ENCODE assay signal across 14 cellular contexts in the genomic region with DNA sequence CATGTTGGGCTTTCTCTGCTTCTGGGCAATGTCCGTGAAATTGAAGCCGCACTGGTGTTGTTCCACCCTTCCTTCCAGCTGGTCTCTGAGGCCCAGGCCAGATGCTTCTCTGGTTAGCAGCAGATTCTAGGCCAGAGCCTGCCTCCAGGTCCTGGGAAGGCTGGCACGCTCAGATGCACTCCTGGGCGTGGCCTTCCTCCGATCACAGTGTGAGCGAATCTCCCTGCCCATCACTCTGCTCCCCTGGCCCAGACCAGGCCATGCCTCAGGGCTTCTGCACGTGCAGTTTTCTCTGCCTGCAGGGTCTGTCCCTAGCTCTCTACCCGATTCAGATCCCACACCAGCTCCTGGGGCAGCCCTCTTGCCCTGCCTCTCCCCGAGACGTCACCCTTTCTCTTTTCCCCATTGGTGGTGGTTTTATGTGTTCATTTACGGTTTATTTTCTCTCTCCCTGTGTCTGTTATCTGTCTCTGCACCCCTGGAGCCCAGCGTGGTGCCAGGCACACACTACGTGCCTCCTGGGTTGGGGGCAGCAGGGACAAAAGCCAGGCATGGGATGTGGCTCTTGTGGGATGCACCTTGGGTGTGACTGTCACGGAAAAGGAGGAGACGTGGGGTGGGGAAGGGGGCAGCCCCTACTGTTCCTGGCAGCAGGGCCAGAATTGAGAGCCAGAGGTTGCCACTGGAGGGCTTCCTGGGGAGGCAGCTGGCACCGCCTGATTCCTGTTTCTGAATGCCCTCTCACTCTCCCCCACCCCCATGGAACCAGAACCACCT.
DNase-seq lines count a peak whose midpoint lies in the region; ATAC-seq and TF ChIP-seq lines count a peak whose summit lies in the region.
"Had no signal": no experiment of that assay in that cellular context is flagged by ENCODE, and none has a peak within 500 bp of the region (broad histone marks: within the 10 kb centered on the region; RNA-seq: fewer than 3 reads in every experiment).

No MANE protein-coding gene starts in this region.

- no peaks in the 10 kb centered on the region for H3K79me1 ChIP-seq in mesendoderm (ENCODE audit: low read length)

- no peaks in the 10 kb centered on the region for H3K79me2 ChIP-seq in mesendoderm (ENCODE audit: control insufficient read depth, insufficient read depth, low read length)

- H3K27ac Mint-ChIP-seq in osteocyte (ENCODE audit: unreplicated experiment): no peak overlapping the region

- no peak overlapping the region for H4K5ac ChIP-seq in mesendoderm (ENCODE audit: low read length)

- no peaks in the 10 kb centered on the region for H3K4me1 ChIP-seq in mesendoderm (ENCODE audit: control insufficient read depth, low read depth, low read length)
- H3K4me1 ChIP-seq: foreskin keratinocyte, testis had no signal

- DNase-seq in COR-L47 (lab: John Stamatoyannopoulos, UW): peak; percentile 20
- DNase-seq in HuH-7 (ENCODE audit: low spot score): peak; percentile 4
- peak; percentile 57 for DNase-seq in cardiac septum (ENCODE audit: low spot score)
- DNase-seq in osteocyte (ENCODE audit: extremely low spot score, unreplicated experiment): peak; percentile 75
- DNase-seq in mesendoderm: no peak
- DNase-seq in occipital lobe (lab: John Stamatoyannopoulos, UW): no peak
- DNase-seq in NCI-H2107 (lab: John Stamatoyannopoulos, UW): no peak
- DNase-seq: activated CD4-positive, alpha-beta T cell treated with anti-CD3 and anti-CD28 coated beads for 48 hours; foreskin keratinocyte; NCI-H2081 had no signal

- H3K36me3 Mint-ChIP-seq in osteocyte (ENCODE audit: unreplicated experiment): no peaks in the 10 kb centered on the region

- no peak overlapping the region for H3K4me3 ChIP-seq in mesendoderm (ENCODE audit: low read length)
- H3K4me3 ChIP-seq: left lung, testis had no signal

- no peak overlapping the region for H3K9ac ChIP-seq in mesendoderm (ENCODE audit: low read length)
- H3K9ac ChIP-seq: KMS-11 had no signal

- ATAC-seq in GM19328 (IDR thresholded peaks at IDR 0.05; ENCODE audit: unreplicated experiment): no peak
- ATAC-seq: foreskin keratinocyte had no signal

- H3K4me1 Mint-ChIP-seq in osteocyte (ENCODE audit: unreplicated experiment): no peaks in the 10 kb centered on the region

- no peak overlapping the region for H4K8ac ChIP-seq in mesendoderm (ENCODE audit: low read depth, low read length)

- H2AK5ac ChIP-seq in mesendoderm (ENCODE audit: low read length): no peak overlapping the region

- H3K9me3 Mint-ChIP-seq in osteocyte (ENCODE audit: unreplicated experiment): no peaks in the 10 kb centered on the region

- H3K18ac ChIP-seq in mesendoderm (ENCODE audit: low read length): no peak overlapping the region

- H3K23ac ChIP-seq in mesendoderm (ENCODE audit: low read length): no peak overlapping the region

- H3K4ac ChIP-seq in mesendoderm (ENCODE audit: low read depth, low read length): no peak overlapping the region

- H2BK120ac ChIP-seq in mesendoderm (ENCODE audit: low read depth, low read length): no peak overlapping the region

- intact Hi-C loops in cardiac septum (cut with DNase I): loop anchor here (2.0 to 5.0 kb wide), 2 partner anchors 50 to 64 kb away; partner anchors contain the start of gene KCNQ1

- no peak for TF ChIP-seq CTCF in osteocyte (IDR thresholded peaks at IDR 0.05)

- H3K36me3 ChIP-seq in mesendoderm (ENCODE audit: control insufficient read depth, insufficient read depth, low read length): no peaks in the 10 kb centered on the region
- H3K36me3 ChIP-seq: left lung had no signal

- H3K27me3 Mint-ChIP-seq in osteocyte (ENCODE audit: unreplicated experiment): peaks cover 25% of the 10 kb centered on the region

- H2BK5ac ChIP-seq in mesendoderm (ENCODE audit: low read length): no peak overlapping the region

- no peak overlapping the region for H3K4me3 Mint-ChIP-seq in osteocyte (ENCODE audit: unreplicated experiment)

- no peak overlapping the region for H2BK15ac ChIP-seq in mesendoderm (replicated peaks; ENCODE audit: low read depth)

- H3K27ac ChIP-seq in mesendoderm (ENCODE audit: low read depth, low read length): no peak overlapping the region
- H3K27ac ChIP-seq: foreskin keratinocyte, KMS-11, testis had no signal

- H3K56ac ChIP-seq in mesendoderm (ENCODE audit: low read length): no peak overlapping the region

- H3K4me2 ChIP-seq in mesendoderm (ENCODE audit: low read length): no peak overlapping the region
- H3K4me2 ChIP-seq: KMS-11 had no signal

- WGBS in mesendoderm (ENCODE audit: extremely low coverage, insufficient coverage, low lambda C conversion rate): no CpG with 5 or more reads among the region's 16 CpGs

- no peaks in the 10 kb centered on the region for H3K27me3 ChIP-seq in mesendoderm (ENCODE audit: insufficient read depth, low read length, poor library complexity)
- H3K27me3 ChIP-seq: left lung, testis had no signal

Comparison
In these comparisons a context has a peak if more than half of its experiments do, and no peak if none do; other contexts are left out.
1. DNase-seq: peak in COR-L47 (single experiment), HuH-7 (single experiment), cardiac septum (single experiment) and osteocyte (single experiment); none in mesendoderm (single experiment), occipital lobe (single experiment) and NCI-H2107 (single experiment).